In genomic region chr17:50956750-50957523, GRCh38 we compare ENCODE assay signal across 8 cellular contexts.
A peak's percentile ranks its signal among the peaks of the same experiment; 100 is the strongest.
DNase-seq lines count a peak whose midpoint lies in the region; ATAC-seq, FAIRE-seq and TF ChIP-seq lines count a peak whose summit lies in the region.

No MANE protein-coding gene starts in this region.

- no peaks in the 10 kb centered on the region for H3K36me3 Mint-ChIP-seq in T-cell

- no peaks in the 10 kb centered on the region for H3K9me3 Mint-ChIP-seq in T-cell

- H3K4me1 ChIP-seq in hepatocyte (ENCODE audit: insufficient read depth) (peaks cover 12% of the 10 kb centered on the region), spleen (peaks cover 12 to 44% (median 26%) of the 10 kb centered on the region in 6 donors)

- H3K79me2 ChIP-seq in hepatocyte: no peaks in the 10 kb centered on the region

- CTCF ChIA-PET in T-cell (lab: Charles Lee): interaction anchor here (0.5 to 8.1 kb wide), 15 partner anchors 9 to 1002 kb away, joined by 3 to 80 read pairs (median 3); no protein-coding TSS in a partner anchor

- no peaks in the 10 kb centered on the region for H3K9me3 ChIP-seq in hepatocyte (ENCODE audit: low read depth)
- no peaks in the 10 kb centered on the region for H3K9me3 ChIP-seq in spleen

- 51% methylated on average over 13 of the region's 13 CpGs for WGBS in hepatocyte (ENCODE audit: low lambda C conversion rate, missing lambda C conversion rate)
- 39 to 48% (median 43%) methylated on average over 10 to 13 of the region's 13 CpGs for WGBS in spleen, 5 donors

- H2AFZ ChIP-seq in hepatocyte: no peak overlapping the region

- H3K27me3 Mint-ChIP-seq in T-cell: no peaks in the 10 kb centered on the region

- no peaks in the 10 kb centered on the region for H4K20me1 ChIP-seq in hepatocyte (ENCODE audit: insufficient read depth, poor library complexity, severe bottlenecking)

- peak; percentile 69 for DNase-seq in AG08396 (ENCODE audit: low spot score)
- peak; percentile 54 for DNase-seq in GM19239 (ENCODE audit: insufficient read length, low spot score)
- peak; percentile 18 for DNase-seq in NCI-H128 (lab: John Stamatoyannopoulos, UW; ENCODE audit: unreplicated experiment)
- peak; percentile 19 to 73 (median 64) for DNase-seq in T-cell
- DNase-seq in amniotic epithelial cell (ENCODE audit: low read depth): peak; percentile 38
- peak; percentile 78 for DNase-seq in hepatocyte (ENCODE audit: low spot score)
- DNase-seq in spleen: peak; percentile 86

- no peak overlapping the region for H3K4me2 ChIP-seq in hepatocyte

- H3K27ac ChIP-seq in hepatocyte (no peak overlapping the region), spleen (peak overlapping the region in 5 of 8 donors; percentile 51 to 77 (median 69))

- H3K4me3 Mint-ChIP-seq in T-cell: no peak overlapping the region

- ATAC-seq in T-cell (replicated peaks in 1 of 4) (peak; percentile 88 to 93 (median 91)), GM18519 (IDR thresholded peaks at IDR 0.05; ENCODE audit: low FRiP score, unreplicated experiment) (no peak)

- H3K4me3 ChIP-seq in hepatocyte (no peak overlapping the region), spleen (no peak overlapping the region)

- peak overlapping the region; percentile 69 to 71 for H3K27ac Mint-ChIP-seq in T-cell

- peaks cover 6 to 9% (median 6%) of the 10 kb centered on the region in 3 donors for H3K4me1 Mint-ChIP-seq in T-cell

- intact Hi-C loops in spleen (cut with DNase I; ENCODE audit: low total_unique reads): loop anchor here (5.0 kb wide), 1 partner anchor 105 kb away; no protein-coding TSS in a partner anchor

- no peaks in the 10 kb centered on the region for H3K9me2 ChIP-seq in hepatocyte (replicated peaks; ENCODE audit: insufficient read depth)

- TF ChIP-seq POLR2A in spleen (IDR thresholded peaks at IDR 0.05): no peak

- no peaks in the 10 kb centered on the region for H3K27me3 ChIP-seq in hepatocyte
- H3K27me3 ChIP-seq in spleen (replicated peaks in 1 of 7): no peaks in the 10 kb centered on the region

- TF ChIP-seq CTCF in hepatocyte (IDR thresholded peaks at IDR 0.05; ENCODE audit: poor library complexity): peak; percentile 66
- peak; percentile 55 to 88 (median 77) for TF ChIP-seq CTCF in spleen (IDR thresholded peaks at IDR 0.05 in 8 of 11, conservative IDR thresholded peaks at IDR 0.05 in 3 of 11)

- H3K36me3 ChIP-seq in hepatocyte (replicated peaks; ENCODE audit: insufficient read depth, low read depth) (no peaks in the 10 kb centered on the region), spleen (peaks cover 0 to 35% (median 0%) of the 10 kb centered on the region in 6 donors)

- POLR2A ChIA-PET in T-cell (lab: Charles Lee): interaction anchor here in 1 of 2 donors (0.7 to 1.5 kb wide), 2 partner anchors 12 to 91 kb away, joined by 3 to 4 read pairs; no protein-coding TSS in a partner anchor

- peak; percentile 93 for FAIRE-seq in GM19239 (lab: Jason Lieb, UNC)

Comparison
In these comparisons a context has a peak if more than half of its experiments do, and no peak if none do; other contexts are left out.
1. DNase-seq: peak in every context shown above with its lines; median percentile 86 in spleen; 78 in hepatocyte; 69 in AG08396; 64 in T-cell; 54 in GM19239; 38 in amniotic epithelial cell; 18 in NCI-H128.